1 cellular context compared by ENCODE assay signal in the genomic region with DNA sequence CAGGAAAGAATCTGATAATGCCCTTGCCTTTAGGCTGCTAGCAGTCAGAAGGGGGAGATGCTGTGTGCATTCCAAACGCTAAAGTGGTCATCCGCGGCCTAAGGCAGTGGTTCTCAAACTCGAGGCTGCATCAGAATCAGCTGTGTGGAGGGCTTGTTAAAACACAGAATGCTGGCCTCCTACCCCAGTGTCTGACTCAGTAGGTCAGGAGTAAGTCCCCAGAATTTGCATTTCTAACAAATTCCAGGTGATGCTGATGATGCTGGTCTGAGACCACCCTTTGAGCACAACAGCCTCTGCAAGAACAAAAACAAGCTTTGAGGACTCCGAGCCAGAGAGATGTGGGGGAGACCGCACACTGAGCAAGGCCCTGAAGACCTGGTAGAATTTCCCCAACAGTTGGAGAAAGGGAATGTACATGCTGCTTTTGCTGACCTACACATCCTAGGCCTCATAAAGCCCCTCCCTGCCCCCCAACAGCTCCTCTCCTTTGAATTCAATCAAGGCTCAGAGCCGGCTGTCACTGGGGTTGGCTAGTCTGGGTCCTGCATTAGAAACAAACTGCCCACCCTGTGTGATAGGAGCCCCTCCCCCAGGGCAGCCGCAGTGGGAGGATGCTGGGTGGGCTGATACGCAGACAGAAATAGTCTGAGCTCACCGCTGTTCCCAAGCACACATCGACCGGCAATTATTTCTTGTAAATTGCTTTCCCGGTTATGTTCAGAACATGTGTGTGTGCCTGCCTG.
TF ChIP-seq lines count a peak whose summit lies in the region.

No MANE protein-coding gene starts in this region.

TF ChIP-seq in HepG2, 621 proteins besides CTCF, POLR2A, EP300 and RAD21:
- TF ChIP-seq ZFP36 (IDR thresholded peaks at IDR 0.05; ENCODE audit: borderline replicate concordance, low read depth, low read length, partially characterized antibody) (no peak), ZNF354B (CRISPR knock-in tag; IDR thresholded peaks at IDR 0.05) (no peak), SCMH1 (CRISPR knock-in tag; IDR thresholded peaks at IDR 0.05; ENCODE audit: borderline replicate concordance) (no peak), MBD4 (IDR thresholded peaks at IDR 0.05; ENCODE audit: borderline replicate concordance, low read length) (no peak)
- TF ChIP-seq, protein P1, sequence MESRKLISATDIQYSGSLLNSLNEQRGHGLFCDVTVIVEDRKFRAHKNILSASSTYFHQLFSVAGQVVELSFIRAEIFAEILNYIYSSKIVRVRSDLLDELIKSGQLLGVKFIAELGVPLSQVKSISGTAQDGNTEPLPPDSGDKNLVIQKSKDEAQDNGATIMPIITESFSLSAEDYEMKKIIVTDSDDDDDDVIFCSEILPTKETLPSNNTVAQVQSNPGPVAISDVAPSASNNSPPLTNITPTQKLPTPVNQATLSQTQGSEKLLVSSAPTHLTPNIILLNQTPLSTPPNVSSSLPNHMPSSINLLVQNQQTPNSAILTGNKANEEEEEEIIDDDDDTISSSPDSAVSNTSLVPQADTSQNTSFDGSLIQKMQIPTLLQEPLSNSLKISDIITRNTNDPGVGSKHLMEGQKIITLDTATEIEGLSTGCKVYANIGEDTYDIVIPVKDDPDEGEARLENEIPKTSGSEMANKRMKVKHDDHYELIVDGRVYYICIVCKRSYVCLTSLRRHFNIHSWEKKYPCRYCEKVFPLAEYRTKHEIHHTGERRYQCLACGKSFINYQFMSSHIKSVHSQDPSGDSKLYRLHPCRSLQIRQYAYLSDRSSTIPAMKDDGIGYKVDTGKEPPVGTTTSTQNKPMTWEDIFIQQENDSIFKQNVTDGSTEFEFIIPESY (CRISPR knock-in tag; IDR thresholded peaks at IDR 0.05): peak; percentile 79
TF ChIP-seq in HepG2: peak in this region for 1.
